In genomic region chr2:74648009-74648443, GRCh38 we compare ENCODE assay signal across 1 cellular context.
TF ChIP-seq lines count a peak whose summit lies in the region.

Gene M1AP, minus strand, starts transcription at chr2:74648330. Its CDS starts 8,055 bp downstream, at chr2:74640275.

TF ChIP-seq in HepG2, 621 proteins besides CTCF, POLR2A, EP300 and RAD21:
- TF ChIP-seq ZBTB33 (CRISPR knock-in tag; IDR thresholded peaks at IDR 0.05) (peak; percentile 46; the same call in 1 of the 2 replicates), ZNF768 (CRISPR knock-in tag; IDR thresholded peaks at IDR 0.05) (peak; percentile 10; the same call in 1 of the 2 replicates), ZNF580 (CRISPR knock-in tag; IDR thresholded peaks at IDR 0.05; ENCODE audit: borderline replicate concordance, low read depth) (no peak), RCOR2 (CRISPR knock-in tag; IDR thresholded peaks at IDR 0.05) (no peak), ZNF788 (CRISPR knock-in tag; IDR thresholded peaks at IDR 0.05; ENCODE audit: borderline replicate concordance) (no peak), FLYWCH1 (CRISPR knock-in tag; IDR thresholded peaks at IDR 0.05) (no peak)
